Comparison of ENCODE assay signal across 9 cellular contexts in genomic region chr9:135500071-135500524, GRCh38. TPM values are rescaled to one million over a fixed set of nuclear protein-coding genes. Genes with fewer than 3 reads are reported as not detected.
A peak's percentile ranks its signal among the peaks of the same experiment; 100 is the strongest.
DNase-seq lines count a peak whose midpoint lies in the region; ATAC-seq, FAIRE-seq and TF ChIP-seq lines count a peak whose summit lies in the region.
"Had no signal": no experiment of that assay in that cellular context is flagged by ENCODE, and none has a peak within 500 bp of the region (broad histone marks: within the 10 kb centered on the region; RNA-seq: fewer than 3 reads in every experiment).

No MANE protein-coding gene starts in this region.

- no peak for FAIRE-seq in HepG2 (lab: Jason Lieb, UNC)
- FAIRE-seq: A204.1 had no signal

- WGBS in HepG2 (ENCODE audit: low lambda C conversion rate), result 2% methylated on average over 10 of the region's 29 CpGs

- H3K4me2 ChIP-seq in HepG2 (ENCODE audit: low read depth, low read length), result peak overlapping the region; percentile 99

- H3K9me3 ChIP-seq in HepG2 (ENCODE audit: low read length) (no peaks in the 10 kb centered on the region), thoracic aorta (no peaks in the 10 kb centered on the region)

- H3K4me3 ChIP-seq in HepG2 (replicated peaks in 1 of 3; ENCODE audit: insufficient read depth in 1 of 3, low read depth in 2 of 3, low read length in 3 of 3), result peak overlapping the region; percentile 80 to 96 (median 92)
- peak overlapping the region; percentile 90 for H3K4me3 ChIP-seq in thoracic aorta

- CTCF ChIA-PET in HepG2 (lab: Yijun Ruan, JAX; ENCODE audit: low intra/inter-chr PET ratio, low total read pairs), result no interaction called here

- TF ChIP-seq RAD21 in Ishikawa (IDR thresholded peaks at IDR 0.05; ENCODE audit: low read depth) (no peak), HepG2 (CRISPR knock-in tag; IDR thresholded peaks at IDR 0.05) (no peak)

- peak overlapping the region; percentile 37 for H3K27ac ChIP-seq in HepG2 (ENCODE audit: extremely low read length, insufficient read depth, low read length)
- H3K27ac ChIP-seq in thoracic aorta, result peak overlapping the region; percentile 38 to 60

- DNase-seq in DMS 273 (lab: John Stamatoyannopoulos, UW; ENCODE audit: unreplicated experiment) (peak; percentile 56), DMS 273 treated with DMSO at 0.1 percent for 48 hours (lab: John Stamatoyannopoulos, UW) (no peak), brain pericyte (ENCODE audit: low read depth, low spot score) (peak; percentile 20), HepG2 (ENCODE audit: low spot score) (no peak), thoracic aorta (ENCODE audit: low spot score) (no peak), EL (no peak), head of caudate nucleus (no peak)

- intact Hi-C loops in HepG2 (cut with micrococcal nuclease; ENCODE audit: unreplicated experiment), result loop anchor here (2.0 kb wide), 1 partner anchor 19 kb away; no protein-coding TSS in a partner anchor
- intact Hi-C loops in head of caudate nucleus (cut with DNase I), result no loop called here

- TF ChIP-seq EP300 in Ishikawa (IDR thresholded peaks at IDR 0.05; ENCODE audit: borderline replicate concordance) (no peak; the same call in 1 of the 2 replicates), HepG2 (IDR thresholded peaks at IDR 0.05; ENCODE audit: low read depth in 2 of 2, low read length in 2 of 2) (no peak), HepG2 (CRISPR knock-in tag; IDR thresholded peaks at IDR 0.05; ENCODE audit: borderline replicate concordance) (no peak)

- no TSS peak for BruUV-seq in HepG2 (replicated peaks; lab: Mats Ljungman, UMichigan)

- H2AFZ ChIP-seq in HepG2 (ENCODE audit: low read length), result no peak overlapping the region

- TF ChIP-seq CTCF in HepG2 (CRISPR knock-in tag; IDR thresholded peaks at IDR 0.05), result no peak
- TF ChIP-seq CTCF in thoracic aorta (IDR thresholded peaks at IDR 0.05), result no peak

- in situ Hi-C loops in HepG2 (cut with HindIII; ENCODE audit: extremely low pct_ligation_motif_present, low pct_unique_long_range_greater_than_20kb), result no loop called here

- peak overlapping the region; percentile 89 for H3K9ac ChIP-seq in HepG2 (ENCODE audit: insufficient read depth, low read depth, low read length)

- peaks cover 16% of the 10 kb centered on the region for H4K20me1 ChIP-seq in HepG2 (ENCODE audit: insufficient read depth, low read length)

- ATAC-seq in HepG2 (peak; percentile 18), thoracic aorta (ENCODE audit: insufficient number of reproducible peaks, low FRiP score, low read depth) (peak; percentile 15)

- H3K36me3 ChIP-seq in HepG2 (replicated peaks in 1 of 2; ENCODE audit: control insufficient read depth in 1 of 2, insufficient read depth in 2 of 2, low read length in 2 of 2) (peaks cover 13 to 25% of the 10 kb centered on the region in 2 experiments), thoracic aorta (peaks cover 25% of the 10 kb centered on the region)

- H3K4me1 ChIP-seq in HepG2 (ENCODE audit: insufficient read depth, low read length), result peaks cover 24% of the 10 kb centered on the region
- H3K4me1 ChIP-seq in thoracic aorta (ENCODE audit: control insufficient read depth in 1 of 2, low read depth in 2 of 2), result peaks cover 3 to 23% of the 10 kb centered on the region in 2 donors

- TF ChIP-seq POLR2A in HepG2 (IDR thresholded peaks at IDR 0.05; ENCODE audit: insufficient read depth in 1 of 2, low read depth in 2 of 2, low read length in 2 of 2), result no peak

- H3K27me3 ChIP-seq in HepG2 (ENCODE audit: control insufficient read depth in 1 of 2, insufficient read depth in 2 of 2, low read length in 2 of 2) (no peaks in the 10 kb centered on the region), thoracic aorta (replicated peaks; ENCODE audit: insufficient read depth) (no peaks in the 10 kb centered on the region)

- H3K79me2 ChIP-seq in HepG2 (ENCODE audit: insufficient read depth, low read length), result peaks cover 10% of the 10 kb centered on the region

- POLR2A ChIA-PET in HepG2 (lab: Yijun Ruan, JAX), result interaction anchor here (1.1 to 2.3 kb wide), 2 partner anchors 9 to 20 kb away, joined by 6 to 12 read pairs; no protein-coding TSS in a partner anchor

RNA-seq across cellular contexts. Expression of gene MRPS2, which starts 0.4 kb away (rescaled TPM):
- 44.4 and 48.6 TPM in 2 replicates for total RNA-seq in HepG2 (2016; rRNA removed; fragmentation: Illumina TruSeq; extraction: Trizol)
- total RNA-seq in HepG2 (2016; cell fraction: cytosol; rRNA removed; fragmentation: Illumina TruSeq; extraction: Trizol; ENCODE audit: low read depth), result 19.9 and 20.2 TPM in 2 replicates
- 40.6 and 44.3 TPM in 2 replicates for total RNA-seq in HepG2 (2016; cell fraction: insoluble cytoplasmic fraction; rRNA removed; fragmentation: Illumina TruSeq; extraction: Trizol)
- 30.5 and 35.9 TPM in 2 replicates for total RNA-seq in HepG2 (2016; cell fraction: membrane; rRNA removed; fragmentation: Illumina TruSeq; extraction: Trizol)
- 22.9 and 23.3 TPM in 2 replicates for total RNA-seq in HepG2 (2016; cell fraction: nucleus; rRNA removed; fragmentation: Illumina TruSeq; extraction: Trizol)
- 86.7 and 98.3 TPM in 2 replicates for polyA plus RNA-seq in HepG2 (2011; rRNA removed)
- 166 and 225 TPM in 2 replicates for polyA plus RNA-seq in HepG2 (2011; cell fraction: cytosol; rRNA removed)
- polyA plus RNA-seq in HepG2 (2011; cell fraction: nucleus; rRNA removed), result 93.0 and 109 TPM in 2 replicates
- polyA plus RNA-seq in HepG2 (2012), result 38.2 and 39.9 TPM in 2 replicates
- 37.0 and 38.5 TPM in 2 replicates for polyA plus RNA-seq in HepG2 (2016; cell fraction: cytosol; fragmentation: Illumina TruSeq; extraction: Trizol; ENCODE audit: low read depth)
- polyA plus RNA-seq in HepG2 (2016; cell fraction: insoluble cytoplasmic fraction; fragmentation: Illumina TruSeq; extraction: Trizol; ENCODE audit: low read depth), result 94.0 and 109 TPM in 2 replicates
- polyA plus RNA-seq in HepG2 (2016; cell fraction: membrane; fragmentation: Illumina TruSeq; extraction: Trizol; ENCODE audit: low read depth), result 51.5 and 52.2 TPM in 2 replicates
- 74.0 and 74.3 TPM in 2 replicates for polyA plus RNA-seq in HepG2 (2016; cell fraction: nucleus; fragmentation: Illumina TruSeq; extraction: Trizol; ENCODE audit: insufficient read depth, low read depth)
- 204 and 352 TPM in 2 replicates for polyA minus RNA-seq in HepG2 (2011; rRNA and poly(A)+ RNA removed; ENCODE audit: low replicate concordance)
- 57.7 TPM in 2 replicates for polyA minus RNA-seq in HepG2 (2011; cell fraction: cytosol; rRNA and poly(A)+ RNA removed)
- polyA minus RNA-seq in HepG2 (2011; cell fraction: nucleus; rRNA and poly(A)+ RNA removed), result 16.6 and 19.0 TPM in 2 replicates
- 10 to 100 TPM; 31.5 to 32.2 TPM for total RNA-seq in thoracic aorta

RNA-seq across cellular contexts. Expression of gene PPP1R26, which starts 20.5 kb away (rescaled TPM):
- 7.1 and 11.6 TPM in 2 replicates for total RNA-seq in HepG2 (2016; rRNA removed; fragmentation: Illumina TruSeq; extraction: Trizol)
- total RNA-seq in HepG2 (2016; cell fraction: cytosol; rRNA removed; fragmentation: Illumina TruSeq; extraction: Trizol; ENCODE audit: low read depth), result 2.2 TPM in 2 replicates
- 5.6 and 11.2 TPM in 2 replicates for total RNA-seq in HepG2 (2016; cell fraction: insoluble cytoplasmic fraction; rRNA removed; fragmentation: Illumina TruSeq; extraction: Trizol)
- total RNA-seq in HepG2 (2016; cell fraction: membrane; rRNA removed; fragmentation: Illumina TruSeq; extraction: Trizol), result 3.7 and 4.4 TPM in 2 replicates
- total RNA-seq in HepG2 (2016; cell fraction: nucleus; rRNA removed; fragmentation: Illumina TruSeq; extraction: Trizol), result 11.3 and 13.5 TPM in 2 replicates
- polyA plus RNA-seq in HepG2 (2011; rRNA removed), result 8.6 and 11.9 TPM in 2 replicates
- polyA plus RNA-seq in HepG2 (2011; cell fraction: cytosol; rRNA removed), result 9.5 and 10.6 TPM in 2 replicates
- polyA plus RNA-seq in HepG2 (2011; cell fraction: nucleus; rRNA removed), result 33.5 and 35.4 TPM in 2 replicates
- polyA plus RNA-seq in HepG2 (2012), result 9.5 and 12.9 TPM in 2 replicates
- polyA plus RNA-seq in HepG2 (2016; cell fraction: cytosol; fragmentation: Illumina TruSeq; extraction: Trizol; ENCODE audit: low read depth), result 1.8 and 2.4 TPM in 2 replicates
- polyA plus RNA-seq in HepG2 (2016; cell fraction: insoluble cytoplasmic fraction; fragmentation: Illumina TruSeq; extraction: Trizol; ENCODE audit: low read depth), result 5.1 and 7.5 TPM in 2 replicates
- 3.0 and 3.1 TPM in 2 replicates for polyA plus RNA-seq in HepG2 (2016; cell fraction: membrane; fragmentation: Illumina TruSeq; extraction: Trizol; ENCODE audit: low read depth)
- 19.4 and 20.2 TPM in 2 replicates for polyA plus RNA-seq in HepG2 (2016; cell fraction: nucleus; fragmentation: Illumina TruSeq; extraction: Trizol; ENCODE audit: insufficient read depth, low read depth)
- polyA minus RNA-seq in HepG2 (2011; rRNA and poly(A)+ RNA removed; ENCODE audit: low replicate concordance), result 11.9 and 22.1 TPM in 2 replicates
- 9.1 and 9.9 TPM in 2 replicates for polyA minus RNA-seq in HepG2 (2011; cell fraction: cytosol; rRNA and poly(A)+ RNA removed)
- 9.7 and 9.9 TPM in 2 replicates for polyA minus RNA-seq in HepG2 (2011; cell fraction: nucleus; rRNA and poly(A)+ RNA removed)
- total RNA-seq in thoracic aorta, result 10 to 100 TPM; 11.9 to 17.6 TPM

RNA-seq across cellular contexts. Expression of gene LCN1, which starts 21.1 kb away (rescaled TPM):
- total RNA-seq in HepG2 (2016; rRNA removed; fragmentation: Illumina TruSeq; extraction: Trizol) (not detected in 2 replicates), thoracic aorta (not detected)
- total RNA-seq in HepG2 (2016; cell fraction: cytosol; rRNA removed; fragmentation: Illumina TruSeq; extraction: Trizol; ENCODE audit: low read depth), result not detected in 2 replicates
- total RNA-seq in HepG2 (2016; cell fraction: insoluble cytoplasmic fraction; rRNA removed; fragmentation: Illumina TruSeq; extraction: Trizol), result not detected in 2 replicates
- total RNA-seq in HepG2 (2016; cell fraction: membrane; rRNA removed; fragmentation: Illumina TruSeq; extraction: Trizol), result not detected in 2 replicates
- not detected in 2 replicates for total RNA-seq in HepG2 (2016; cell fraction: nucleus; rRNA removed; fragmentation: Illumina TruSeq; extraction: Trizol)
- not detected in 2 replicates for polyA plus RNA-seq in HepG2 (2011; rRNA removed)
- polyA plus RNA-seq in HepG2 (2011; cell fraction: cytosol; rRNA removed), result 0.09 TPM in 1 of 2 replicates, not detected in the other
- polyA plus RNA-seq in HepG2 (2011; cell fraction: nucleus; rRNA removed), result not detected in 2 replicates
- not detected in 2 replicates for polyA plus RNA-seq in HepG2 (2012)
- not detected in 2 replicates for polyA plus RNA-seq in HepG2 (2016; cell fraction: cytosol; fragmentation: Illumina TruSeq; extraction: Trizol; ENCODE audit: low read depth)
- not detected in 2 replicates for polyA plus RNA-seq in HepG2 (2016; cell fraction: insoluble cytoplasmic fraction; fragmentation: Illumina TruSeq; extraction: Trizol; ENCODE audit: low read depth)
- polyA plus RNA-seq in HepG2 (2016; cell fraction: membrane; fragmentation: Illumina TruSeq; extraction: Trizol; ENCODE audit: low read depth), result not detected in 2 replicates
- polyA plus RNA-seq in HepG2 (2016; cell fraction: nucleus; fragmentation: Illumina TruSeq; extraction: Trizol; ENCODE audit: insufficient read depth, low read depth), result not detected in 2 replicates
- polyA minus RNA-seq in HepG2 (2011; rRNA and poly(A)+ RNA removed; ENCODE audit: low replicate concordance), result not detected in 2 replicates
- polyA minus RNA-seq in HepG2 (2011; cell fraction: cytosol; rRNA and poly(A)+ RNA removed), result not detected in 2 replicates
- polyA minus RNA-seq in HepG2 (2011; cell fraction: nucleus; rRNA and poly(A)+ RNA removed), result not detected in 2 replicates

RNA-seq across cellular contexts. Expression of gene OBP2A, which starts 45.8 kb away (rescaled TPM):
- total RNA-seq in HepG2 (2016; rRNA removed; fragmentation: Illumina TruSeq; extraction: Trizol) (not detected in 2 replicates), thoracic aorta (not detected)
- not detected in 2 replicates for total RNA-seq in HepG2 (2016; cell fraction: cytosol; rRNA removed; fragmentation: Illumina TruSeq; extraction: Trizol; ENCODE audit: low read depth)
- total RNA-seq in HepG2 (2016; cell fraction: insoluble cytoplasmic fraction; rRNA removed; fragmentation: Illumina TruSeq; extraction: Trizol), result not detected in 2 replicates
- total RNA-seq in HepG2 (2016; cell fraction: membrane; rRNA removed; fragmentation: Illumina TruSeq; extraction: Trizol), result not detected in 2 replicates
- total RNA-seq in HepG2 (2016; cell fraction: nucleus; rRNA removed; fragmentation: Illumina TruSeq; extraction: Trizol), result not detected in 2 replicates
- polyA plus RNA-seq in HepG2 (2011; rRNA removed), result 0.20 and 0.32 TPM in 2 replicates
- 0.34 and 0.50 TPM in 2 replicates for polyA plus RNA-seq in HepG2 (2011; cell fraction: cytosol; rRNA removed)
- 0.36 and 0.48 TPM in 2 replicates for polyA plus RNA-seq in HepG2 (2011; cell fraction: nucleus; rRNA removed)
- not detected in 2 replicates for polyA plus RNA-seq in HepG2 (2012)
- polyA plus RNA-seq in HepG2 (2016; cell fraction: cytosol; fragmentation: Illumina TruSeq; extraction: Trizol; ENCODE audit: low read depth), result not detected in 2 replicates
- polyA plus RNA-seq in HepG2 (2016; cell fraction: insoluble cytoplasmic fraction; fragmentation: Illumina TruSeq; extraction: Trizol; ENCODE audit: low read depth), result not detected in 2 replicates
- polyA plus RNA-seq in HepG2 (2016; cell fraction: membrane; fragmentation: Illumina TruSeq; extraction: Trizol; ENCODE audit: low read depth), result not detected in 2 replicates
- polyA plus RNA-seq in HepG2 (2016; cell fraction: nucleus; fragmentation: Illumina TruSeq; extraction: Trizol; ENCODE audit: insufficient read depth, low read depth), result not detected in 2 replicates
- polyA minus RNA-seq in HepG2 (2011; rRNA and poly(A)+ RNA removed; ENCODE audit: low replicate concordance), result not detected in 2 replicates
- polyA minus RNA-seq in HepG2 (2011; cell fraction: cytosol; rRNA and poly(A)+ RNA removed), result not detected in 2 replicates
- not detected in 2 replicates for polyA minus RNA-seq in HepG2 (2011; cell fraction: nucleus; rRNA and poly(A)+ RNA removed)

Comparison
In these comparisons a context has a peak if more than half of its experiments do, and no peak if none do; other contexts are left out.
1. DNase-seq: peak in DMS 273 (single experiment) and brain pericyte (single experiment); none in DMS 273 treated with DMSO at 0.1 percent for 48 hours (single experiment), HepG2 (single experiment), thoracic aorta (single experiment), EL (single experiment) and head of caudate nucleus (0 of 42).